Comparison of ENCODE assay signal across 1 cellular context in the genomic region with DNA sequence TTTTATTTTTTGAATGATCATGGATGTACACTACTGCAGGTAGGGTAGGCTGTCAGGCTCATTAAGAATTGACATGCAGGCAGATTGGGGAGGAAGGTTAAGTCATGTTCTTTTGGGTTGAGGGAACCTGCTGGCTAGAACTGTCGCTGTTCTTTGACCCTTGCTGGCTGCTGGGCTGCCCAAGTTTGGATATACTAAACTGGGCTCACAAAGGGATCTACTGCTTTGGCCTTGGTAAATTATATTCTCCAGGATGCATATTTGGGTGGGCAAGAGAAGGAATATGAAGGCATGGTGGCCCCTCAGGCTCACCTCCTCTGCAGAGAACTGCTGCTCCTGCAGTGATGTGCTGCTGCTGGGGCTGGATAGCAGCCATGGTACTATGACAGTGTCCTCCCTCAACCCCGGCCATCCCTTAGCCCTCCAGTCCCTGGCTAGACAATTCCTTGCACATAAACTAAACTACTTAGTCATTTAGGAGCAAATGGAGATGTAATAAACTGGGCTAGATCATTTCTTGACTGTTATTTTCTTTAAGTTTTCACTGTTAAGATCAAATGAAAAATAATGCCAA.
TF ChIP-seq lines count a peak whose summit lies in the region.

No MANE protein-coding gene starts in this region.

TF ChIP-seq in SK-N-SH, 30 proteins besides CTCF, POLR2A, EP300 and RAD21 (continued from another document):
- TF ChIP-seq, protein P1, sequence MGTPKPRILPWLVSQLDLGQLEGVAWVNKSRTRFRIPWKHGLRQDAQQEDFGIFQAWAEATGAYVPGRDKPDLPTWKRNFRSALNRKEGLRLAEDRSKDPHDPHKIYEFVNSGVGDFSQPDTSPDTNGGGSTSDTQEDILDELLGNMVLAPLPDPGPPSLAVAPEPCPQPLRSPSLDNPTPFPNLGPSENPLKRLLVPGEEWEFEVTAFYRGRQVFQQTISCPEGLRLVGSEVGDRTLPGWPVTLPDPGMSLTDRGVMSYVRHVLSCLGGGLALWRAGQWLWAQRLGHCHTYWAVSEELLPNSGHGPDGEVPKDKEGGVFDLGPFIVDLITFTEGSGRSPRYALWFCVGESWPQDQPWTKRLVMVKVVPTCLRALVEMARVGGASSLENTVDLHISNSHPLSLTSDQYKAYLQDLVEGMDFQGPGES (IDR thresholded peaks at IDR 0.05; ENCODE audit: low read depth, low read length) = no peak
- TF ChIP-seq YY1 (IDR thresholded peaks at IDR 0.05; ENCODE audit: low read depth) = no peak
- TF ChIP-seq SIN3A (IDR thresholded peaks at IDR 0.05; ENCODE audit: borderline replicate concordance, low read depth, low read length) = no peak
- TF ChIP-seq, protein P2, sequence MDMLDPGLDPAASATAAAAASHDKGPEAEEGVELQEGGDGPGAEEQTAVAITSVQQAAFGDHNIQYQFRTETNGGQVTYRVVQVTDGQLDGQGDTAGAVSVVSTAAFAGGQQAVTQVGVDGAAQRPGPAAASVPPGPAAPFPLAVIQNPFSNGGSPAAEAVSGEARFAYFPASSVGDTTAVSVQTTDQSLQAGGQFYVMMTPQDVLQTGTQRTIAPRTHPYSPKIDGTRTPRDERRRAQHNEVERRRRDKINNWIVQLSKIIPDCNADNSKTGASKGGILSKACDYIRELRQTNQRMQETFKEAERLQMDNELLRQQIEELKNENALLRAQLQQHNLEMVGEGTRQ (IDR thresholded peaks at IDR 0.05; ENCODE audit: borderline replicate concordance, low read depth, low read length) = no peak
- no peak for TF ChIP-seq JUND (IDR thresholded peaks at IDR 0.05)
- TF ChIP-seq, protein P3, sequence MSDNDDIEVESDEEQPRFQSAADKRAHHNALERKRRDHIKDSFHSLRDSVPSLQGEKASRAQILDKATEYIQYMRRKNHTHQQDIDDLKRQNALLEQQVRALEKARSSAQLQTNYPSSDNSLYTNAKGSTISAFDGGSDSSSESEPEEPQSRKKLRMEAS (IDR thresholded peaks at IDR 0.05; ENCODE audit: low read depth) = no peak
